Comparison of ENCODE assay signal across 9 cellular contexts in genomic region chr4:184100297-184100885, GRCh38.
DNase-seq lines count a peak whose midpoint lies in the region; ATAC-seq and TF ChIP-seq lines count a peak whose summit lies in the region.
"Had no signal": no experiment of that assay in that cellular context is flagged by ENCODE, and none has a peak within 500 bp of the region (broad histone marks: within the 10 kb centered on the region; RNA-seq: fewer than 3 reads in every experiment).

No MANE protein-coding gene starts in this region.

- peak; percentile 98 for TF ChIP-seq RAD21 in Ishikawa (IDR thresholded peaks at IDR 0.05; ENCODE audit: low read depth)

- no peak overlapping the region for H3K4me3 ChIP-seq in AG04450 (ENCODE audit: low read depth, low read length)

- POLR2A ChIA-PET in AG04450 (lab: Yijun Ruan, JAX): interaction anchor here (0.6 kb wide), 1 partner anchor 426 kb away, joined by 3 read pairs; no protein-coding TSS in a partner anchor

- H3K27me3 ChIP-seq in AG04450 (ENCODE audit: control insufficient read depth, insufficient read depth, low read length): no peaks in the 10 kb centered on the region

- CTCF ChIA-PET in AG04450 (lab: Charles Lee): interaction anchor here (0.5 to 3.7 kb wide), 12 partner anchors 16 to 259 kb away, joined by 3 to 29 read pairs (median 3); no protein-coding TSS in a partner anchor

- DNase-seq in AG04450 (ENCODE audit: low read depth, low spot score): no peak
- DNase-seq in GM13977 (ENCODE audit: low spot score): peak; percentile 80
- DNase-seq in activated T-cell treated with anti-CD3 and anti-CD28 coated beads, Interleukin-2, amount 50 U/mL, for 48 hours: peak; percentile 74 to 75
- DNase-seq in inferior parietal cortex (ENCODE audit: extremely low spot score): peak; percentile 58
- peak; percentile 8 to 42 for DNase-seq in stimulated activated CD4-positive, alpha-beta T cell treated with anti-CD3 and anti-CD28 coated beads, Interleukin-4, amount 100 ng/mL, for 4 hours
- no peak for DNase-seq in NCI-H446 (lab: John Stamatoyannopoulos, UW)
- DNase-seq: stimulated activated naive B cell treated with anti-CD40 and anti-IgM and Interleukin-4, amounts not matched to agents 10 μg/mL and 1 μg/mL and 100 μg/mL, for 72 hours had no signal

- H3K27ac ChIP-seq in AG04450 (ENCODE audit: low read depth, low read length): no peak overlapping the region

- TF ChIP-seq CTCF in AG04450 (IDR thresholded peaks at IDR 0.05; ENCODE audit: low read depth, low read length): peak; percentile 69
- peak; percentile 94 for TF ChIP-seq CTCF in GM13977 (IDR thresholded peaks at IDR 0.05; ENCODE audit: extremely low read depth, insufficient read depth, missing control alignments)

- in situ Hi-C loops in GM13977 (cut with MboI; ENCODE audit: low pct_unique_long_range_greater_than_20kb, low sequenced_read_pairs, unreplicated experiment): no loop called here

- TF ChIP-seq EP300 in Ishikawa (IDR thresholded peaks at IDR 0.05; ENCODE audit: borderline replicate concordance): no peak

- peaks cover 6% of the 10 kb centered on the region; the same call in 1 of the 2 replicates for H3K9me3 ChIP-seq in AG04450 (ENCODE audit: control insufficient read depth, insufficient read depth, low read length)

- ATAC-seq in GM18519 (IDR thresholded peaks at IDR 0.05; ENCODE audit: low FRiP score, unreplicated experiment): no peak

TF ChIP-seq in Ishikawa, 13 proteins besides CTCF, POLR2A, EP300 and RAD21:
- no peak for TF ChIP-seq TAF1 (IDR thresholded peaks at IDR 0.05; ENCODE audit: low read depth)
- TF ChIP-seq TEAD4 (IDR thresholded peaks at IDR 0.05): no peak
- TF ChIP-seq ZBTB7A (IDR thresholded peaks at IDR 0.05; ENCODE audit: low read depth): 0 out of 2 replicates have a peak, but pooled peaks have one; percentile 69
- TF ChIP-seq NFIC (IDR thresholded peaks at IDR 0.05): no peak
- TF ChIP-seq MAX (IDR thresholded peaks at IDR 0.05): no peak
TF ChIP-seq in Ishikawa: peak in this region for 1.

Comparison
In these comparisons a context has a peak if more than half of its experiments do, and no peak if none do; other contexts are left out.
1. DNase-seq: peak in GM13977 (single experiment), activated T-cell treated with anti-CD3 and anti-CD28 coated beads, Interleukin-2, amount 50 U/mL, for 48 hours (2 of 2), inferior parietal cortex (single experiment) and stimulated activated CD4-positive, alpha-beta T cell treated with anti-CD3 and anti-CD28 coated beads, Interleukin-4, amount 100 ng/mL, for 4 hours (2 of 2); none in AG04450 (single experiment) and NCI-H446 (0 of 2).